1 cellular context compared by ENCODE assay signal in the genomic region with DNA sequence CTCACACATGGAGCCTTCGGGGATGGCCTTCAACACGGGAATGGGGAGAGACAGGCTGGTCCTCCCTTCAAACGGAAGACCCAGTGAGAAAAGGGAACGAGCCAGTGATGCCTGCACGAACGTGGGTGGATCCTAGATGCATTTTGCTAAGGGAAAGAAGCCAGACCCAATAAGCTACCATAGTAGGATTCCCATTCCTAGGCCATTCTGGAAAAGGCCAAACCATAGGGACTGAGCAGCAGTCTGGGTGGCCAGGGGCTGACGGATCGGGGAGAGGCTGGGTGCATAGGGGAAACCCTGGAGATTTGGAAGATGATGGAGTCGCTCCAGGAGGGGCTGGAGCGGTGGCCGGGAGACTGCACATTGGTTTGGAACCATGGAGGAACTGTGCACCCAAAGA. TPM values are rescaled to one million over a fixed set of nuclear protein-coding genes. Genes with fewer than 3 reads are reported as not detected.
"Had no signal": no experiment of that assay in that cellular context is flagged by ENCODE, and none has a peak within 500 bp of the region (broad histone marks: within the 10 kb centered on the region; RNA-seq: fewer than 3 reads in every experiment).

No MANE protein-coding gene starts in this region.

RNA-seq across cellular contexts. Expression of a gene that starts 18.7 kb away (rescaled TPM):
- total RNA-seq: lung microvascular endothelial cell had no signal
